Comparison of ENCODE assay signal across 13 cellular contexts in the genomic region with DNA sequence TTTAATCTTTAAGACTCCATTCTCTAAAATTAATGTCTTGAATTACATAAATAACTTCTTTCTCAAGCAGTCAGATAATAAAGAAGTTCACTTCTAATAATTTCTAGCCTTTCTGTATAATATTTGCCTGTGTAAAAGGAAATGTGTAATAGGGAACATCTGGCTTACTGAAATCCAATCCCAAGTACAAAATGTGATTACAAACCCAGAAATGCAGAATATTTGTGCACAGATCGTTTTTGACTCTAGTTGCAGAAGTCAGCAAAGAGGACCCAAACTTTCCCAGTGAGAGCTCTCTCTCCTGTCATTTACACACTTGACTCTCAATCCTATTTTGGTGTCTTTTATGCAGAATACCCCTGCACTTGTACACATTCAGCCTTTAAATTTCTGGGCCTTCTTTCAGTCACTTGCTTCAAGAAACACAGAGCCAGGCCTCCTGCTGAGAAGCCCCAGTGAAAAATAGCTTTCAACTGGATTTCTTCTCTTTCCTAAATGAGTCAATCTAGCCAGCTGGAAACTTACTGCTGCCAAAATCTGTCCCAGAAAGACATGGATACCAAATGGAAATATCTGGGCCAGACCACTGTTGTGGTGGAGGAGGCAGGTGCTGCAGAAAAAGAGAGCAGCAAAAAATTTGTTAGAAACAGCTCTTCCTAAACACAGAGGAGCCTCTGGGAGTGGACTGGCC.
DNase-seq lines count a peak whose midpoint lies in the region; ATAC-seq, FAIRE-seq and TF ChIP-seq lines count a peak whose summit lies in the region.
"Had no signal": no experiment of that assay in that cellular context is flagged by ENCODE, and none has a peak within 500 bp of the region (broad histone marks: within the 10 kb centered on the region; RNA-seq: fewer than 3 reads in every experiment).

No MANE protein-coding gene starts in this region.

- H3K79me2 ChIP-seq in astrocyte (ENCODE audit: insufficient read depth, low read length) = peaks cover 6% of the 10 kb centered on the region

- no peak for FAIRE-seq in astrocyte (lab: Jason Lieb, UNC)
- no peak for FAIRE-seq in small intestine (lab: Jason Lieb, UNC)
- FAIRE-seq: H1 had no signal

- no peaks in the 10 kb centered on the region for H3K27me3 Mint-ChIP-seq in astrocyte (ENCODE audit: low read depth, unreplicated experiment)
- H3K27me3 Mint-ChIP-seq: CD4-positive, CD25-positive, alpha-beta regulatory T cell had no signal

- H3K27me3 ChIP-seq in astrocyte (ENCODE audit: insufficient read depth, low read length) (no peaks in the 10 kb centered on the region), small intestine (ENCODE audit: control insufficient read depth in 2 of 2, insufficient read depth in 2 of 2, low read length in 2 of 2) (no peaks in the 10 kb centered on the region)

- DNase-seq in EH (ENCODE audit: low read depth) = peak; percentile 67
- DNase-seq in astrocyte (ENCODE audit: low read depth) = peak; percentile 86
- DNase-seq in globus pallidus (ENCODE audit: low spot score) = peak; percentile 57
- DNase-seq in sciatic nerve (ENCODE audit: low spot score) = no peak
- no peak for DNase-seq in activated CD4-positive, alpha-beta T cell treated with anti-CD3 and anti-CD28 coated beads for 4 hours
- DNase-seq in small intestine = no peak
- DNase-seq: activated CD4-positive, CD25-positive, alpha-beta regulatory T cell; CD4-positive, CD25-positive, alpha-beta regulatory T cell; dermis blood vessel endothelial cell; stimulated activated CD4-positive, alpha-beta T cell treated with anti-CD3 and anti-CD28 coated beads, Interleukin-15, amount 100 ng/mL, for 24 hours had no signal

- no peak overlapping the region for H3K4me3 ChIP-seq in astrocyte (ENCODE audit: insufficient read depth, low read depth, low read length)
- H3K4me3 ChIP-seq in small intestine (ENCODE audit: low read depth in 1 of 2, low read length in 2 of 2) = no peak overlapping the region

- peak; percentile 48 for ATAC-seq in sciatic nerve
- ATAC-seq in HG02973 (IDR thresholded peaks at IDR 0.05; ENCODE audit: unreplicated experiment) = no peak
- no peak for ATAC-seq in HG02884 (IDR thresholded peaks at IDR 0.05; ENCODE audit: unreplicated experiment)

- H3K27ac ChIP-seq in astrocyte (ENCODE audit: low read depth, low read length) (peak overlapping the region; percentile 6), small intestine (ENCODE audit: low read depth in 1 of 2, low read length in 1 of 2) (no peak overlapping the region)

- intact Hi-C loops in sciatic nerve (cut with DNase I) = no loop called here

- TF ChIP-seq CTCF in astrocyte (IDR thresholded peaks at IDR 0.05; ENCODE audit: insufficient read depth, low read depth, low read length) = no peak

- H3K4me1 Mint-ChIP-seq in astrocyte (ENCODE audit: low read depth, unreplicated experiment) = peaks cover 36% of the 10 kb centered on the region

- peak overlapping the region; percentile 55 for H3K4me2 ChIP-seq in astrocyte (ENCODE audit: low read length)

- H3K9ac ChIP-seq in astrocyte (ENCODE audit: low read length) = peak overlapping the region; percentile 13

- no peaks in the 10 kb centered on the region for H3K9me3 ChIP-seq in astrocyte (ENCODE audit: insufficient read depth, low read depth, low read length)
- no peaks in the 10 kb centered on the region for H3K9me3 ChIP-seq in small intestine (ENCODE audit: control insufficient read depth, low read depth)

- peaks cover 32% of the 10 kb centered on the region for H3K36me3 Mint-ChIP-seq in astrocyte (ENCODE audit: low read depth, unreplicated experiment)

- H3K9me3 Mint-ChIP-seq in astrocyte (ENCODE audit: unreplicated experiment) = no peaks in the 10 kb centered on the region
- H3K9me3 Mint-ChIP-seq: CD4-positive, CD25-positive, alpha-beta regulatory T cell had no signal

- H3K4me1 ChIP-seq in astrocyte (ENCODE audit: insufficient read depth, low read length) (peaks cover 28% of the 10 kb centered on the region), small intestine (ENCODE audit: control insufficient read depth in 2 of 2, insufficient read depth in 1 of 2, low read depth in 1 of 2, low read length in 1 of 2) (no peaks in the 10 kb centered on the region)

- no peak overlapping the region for H2AFZ ChIP-seq in astrocyte (ENCODE audit: low read depth, low read length)

- no peak overlapping the region for H3K27ac Mint-ChIP-seq in astrocyte (ENCODE audit: unreplicated experiment)
- H3K27ac Mint-ChIP-seq: CD4-positive, CD25-positive, alpha-beta regulatory T cell had no signal

- H3K36me3 ChIP-seq in astrocyte (ENCODE audit: insufficient read depth, low read length) (peaks cover 39% of the 10 kb centered on the region), small intestine (ENCODE audit: control insufficient read depth in 2 of 2, insufficient read depth in 2 of 2, low read length in 2 of 2) (peaks cover 0 to 7% of the 10 kb centered on the region in 2 donors)

- no peak overlapping the region for H3K4me3 Mint-ChIP-seq in astrocyte (ENCODE audit: unreplicated experiment)
- H3K4me3 Mint-ChIP-seq: CD4-positive, CD25-positive, alpha-beta regulatory T cell had no signal

- peaks cover 36% of the 10 kb centered on the region for H4K20me1 ChIP-seq in astrocyte (ENCODE audit: insufficient read depth, low read length)

- 71 to 81% (median 76%) methylated on average over 1 of the region's 1 CpG for WGBS in small intestine, 3 donors

Comparison
In these comparisons a context has a peak if more than half of its experiments do, and no peak if none do; other contexts are left out.
1. DNase-seq: peak in EH (single experiment), astrocyte (single experiment) and globus pallidus (single experiment); none in sciatic nerve (single experiment), activated CD4-positive, alpha-beta T cell treated with anti-CD3 and anti-CD28 coated beads for 4 hours (0 of 2) and small intestine (single experiment).